8 cellular contexts compared by ENCODE assay signal in the genomic region with DNA sequence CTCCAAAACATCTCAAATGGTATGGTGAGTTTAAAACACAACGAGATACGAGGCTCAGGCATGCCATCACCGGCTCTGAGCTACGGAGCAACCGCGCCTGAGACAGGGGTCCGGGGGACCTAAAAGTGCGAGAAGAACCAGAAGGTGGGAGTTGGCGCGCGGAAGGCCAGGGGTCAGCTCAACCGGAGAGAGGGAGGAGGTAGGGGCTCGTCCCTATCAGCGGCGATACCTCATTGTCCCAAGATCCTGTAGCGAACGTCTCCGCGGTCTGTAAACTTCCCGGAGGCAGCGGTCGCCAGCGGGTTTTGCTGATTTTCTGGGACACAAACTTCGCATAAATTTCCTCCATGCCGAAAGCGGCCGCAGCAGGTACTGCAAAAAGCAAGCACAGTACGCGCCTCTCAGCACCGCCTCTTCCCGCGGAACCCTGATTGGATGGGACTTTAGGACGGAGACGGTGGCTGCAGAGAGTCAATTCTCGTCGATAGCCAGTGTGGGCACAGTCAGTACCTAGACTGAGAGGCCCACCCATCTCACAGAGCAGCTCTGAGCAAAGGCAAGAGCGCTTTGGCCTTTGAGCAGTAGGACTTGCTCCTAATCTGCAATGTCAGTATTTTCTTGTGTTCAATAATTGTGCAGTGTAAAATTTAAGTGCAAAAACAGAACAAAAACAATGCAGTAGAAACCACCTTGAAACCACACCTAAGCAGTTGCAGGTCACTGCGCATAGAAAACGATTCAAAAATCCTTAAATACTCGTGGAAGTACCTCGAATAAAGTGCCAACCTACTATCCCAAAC. TPM values are rescaled to one million over a fixed set of nuclear protein-coding genes. Genes with fewer than 3 reads are reported as not detected.
A peak's percentile ranks its signal among the peaks of the same experiment; 100 is the strongest.
DNase-seq lines count a peak whose midpoint lies in the region; ATAC-seq, FAIRE-seq and TF ChIP-seq lines count a peak whose summit lies in the region.

A gene with protein sequence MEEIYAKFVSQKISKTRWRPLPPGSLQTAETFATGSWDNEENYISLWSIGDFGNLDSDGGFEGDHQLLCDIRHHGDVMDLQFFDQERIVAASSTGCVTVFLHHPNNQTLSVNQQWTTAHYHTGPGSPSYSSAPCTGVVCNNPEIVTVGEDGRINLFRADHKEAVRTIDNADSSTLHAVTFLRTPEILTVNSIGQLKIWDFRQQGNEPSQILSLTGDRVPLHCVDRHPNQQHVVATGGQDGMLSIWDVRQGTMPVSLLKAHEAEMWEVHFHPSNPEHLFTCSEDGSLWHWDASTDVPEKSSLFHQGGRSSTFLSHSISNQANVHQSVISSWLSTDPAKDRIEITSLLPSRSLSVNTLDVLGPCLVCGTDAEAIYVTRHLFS (minus strand): TSS at position 383 of the 800 bp plus-strand sequence. CDS start 34 bp downstream, at position 349.

- H3K27me3 Mint-ChIP-seq in T-helper 1 cell treated with Interleukin-12 subunit alpha and Interleukin-12 subunit beta and Interleukin-4 antibody, amounts not matched to agents 30 μg/mL and 1 μg/mL, for 36 hours (ENCODE audit: low read depth): no peaks in the 10 kb centered on the region

- H3K4me1 ChIP-seq in right cardiac atrium (ENCODE audit: control insufficient read depth, insufficient read depth, low read length) (no peaks in the 10 kb centered on the region), rectal smooth muscle tissue (ENCODE audit: control insufficient read depth, insufficient read depth, low read length) (peaks cover 4% of the 10 kb centered on the region), aorta (ENCODE audit: control insufficient read depth in 1 of 2, insufficient read depth in 2 of 2, low read length in 2 of 2) (no peaks in the 10 kb centered on the region)

- H3K27me3 ChIP-seq in right cardiac atrium (ENCODE audit: control insufficient read depth, insufficient read depth) (no peaks in the 10 kb centered on the region), rectal smooth muscle tissue (ENCODE audit: control insufficient read depth, insufficient read depth, low read length) (no peaks in the 10 kb centered on the region), aorta (ENCODE audit: control insufficient read depth in 1 of 2, insufficient read depth in 2 of 2, low read length in 1 of 2) (no peaks in the 10 kb centered on the region)

- H3K9me3 ChIP-seq in right cardiac atrium (ENCODE audit: control insufficient read depth, low read length) (no peaks in the 10 kb centered on the region), aorta (ENCODE audit: control insufficient read depth, low read length) (no peaks in the 10 kb centered on the region)

- H3K4me3 Mint-ChIP-seq in T-helper 1 cell treated with Interleukin-12 subunit alpha and Interleukin-12 subunit beta and Interleukin-4 antibody, amounts not matched to agents 30 μg/mL and 1 μg/mL, for 36 hours: peak within 1 kb of the TSS; percentile 99

- FAIRE-seq in GM12892 (lab: Jason Lieb, UNC): peak; percentile 92

- ATAC-seq in HG02840 (IDR thresholded peaks at IDR 0.05; ENCODE audit: low FRiP score, unreplicated experiment) (peak; percentile 47), right cardiac atrium (peak; percentile 80 to 82), aorta (ENCODE audit: low FRiP score) (peak; percentile 92)

- peak within 1 kb of the TSS; percentile 83 for H3K9ac ChIP-seq in rectal smooth muscle tissue (ENCODE audit: low read length)

- H3K4me1 Mint-ChIP-seq in T-helper 1 cell treated with Interleukin-12 subunit alpha and Interleukin-12 subunit beta and Interleukin-4 antibody, amounts not matched to agents 30 μg/mL and 1 μg/mL, for 36 hours (ENCODE audit: low read depth): peaks cover 26% of the 10 kb centered on the region

- intact Hi-C loops in right cardiac atrium (cut with DNase I): no loop called here
- intact Hi-C loops in aorta (cut with DNase I): loop anchor here in 1 of 2 donors (10.0 kb wide), 1 partner anchor 118 kb away; a partner anchor contains a TSS

- H3K9me3 Mint-ChIP-seq in T-helper 1 cell treated with Interleukin-12 subunit alpha and Interleukin-12 subunit beta and Interleukin-4 antibody, amounts not matched to agents 30 μg/mL and 1 μg/mL, for 36 hours: no peaks in the 10 kb centered on the region

- H3K36me3 Mint-ChIP-seq in T-helper 1 cell treated with Interleukin-12 subunit alpha and Interleukin-12 subunit beta and Interleukin-4 antibody, amounts not matched to agents 30 μg/mL and 1 μg/mL, for 36 hours (ENCODE audit: low read depth): peaks cover 11% of the 10 kb centered on the region

- peak; percentile 68; the same call in 1 of the 2 replicates for TF ChIP-seq POLR2A in GM12892 (IDR thresholded peaks at IDR 0.05; ENCODE audit: low read depth, low read length)

- 5% methylated on average over 41 of the region's 41 CpGs for whole genome bisulfite sequencing in right cardiac atrium
- WGBS in aorta, 2 donors: 5 to 6% methylated on average over 41 of the region's 41 CpGs

- H3K4me3 ChIP-seq in right cardiac atrium (ENCODE audit: low read length) (peak within 1 kb of the TSS; percentile 82), rectal smooth muscle tissue (ENCODE audit: low read length) (peak within 1 kb of the TSS; percentile 88), aorta (ENCODE audit: low read length in 2 of 2) (peak within 1 kb of the TSS; percentile 50 to 70)

- DNase-seq in GM12892 (ENCODE audit: insufficient read length) (peak; percentile 67), NCI-H146 (lab: John Stamatoyannopoulos, UW) (peak; percentile 98), right cardiac atrium (peak; percentile 96 to 99 (median 96)), aorta (peak; percentile 97 to 98)

- H3K27ac ChIP-seq in angular gyrus (ENCODE audit: low read depth, low read length) (peak within 1 kb of the TSS; percentile 92), right cardiac atrium (ENCODE audit: low read length) (peak within 1 kb of the TSS; percentile 71), rectal smooth muscle tissue (ENCODE audit: low read depth, low read length) (peak within 1 kb of the TSS; percentile 70), aorta (ENCODE audit: low read depth in 1 of 2, low read length in 2 of 2) (peak within 1 kb of the TSS in 1 of 2 donors; percentile 52)

- peaks cover 12% of the 10 kb centered on the region for H3K36me3 ChIP-seq in rectal smooth muscle tissue (ENCODE audit: control insufficient read depth, insufficient read depth, low read length)
- peaks cover 0 to 1% of the 10 kb centered on the region in 2 donors for H3K36me3 ChIP-seq in aorta (ENCODE audit: control insufficient read depth in 1 of 2, insufficient read depth in 2 of 2, low read length in 1 of 2)

- peak within 1 kb of the TSS; percentile 94 for H3K27ac Mint-ChIP-seq in T-helper 1 cell treated with Interleukin-12 subunit alpha and Interleukin-12 subunit beta and Interleukin-4 antibody, amounts not matched to agents 30 μg/mL and 1 μg/mL, for 36 hours

RNA-seq across cellular contexts. Expression of the gene that starts here (rescaled TPM):
- polyA plus RNA-seq in GM12892 (2012; ENCODE audit: missing spikeins): 24.8 TPM
- total RNA-seq in right cardiac atrium (10 to 100 TPM; 22.5 to 24.9 (median 23.6) TPM), aorta (10 to 100 TPM; 28.6 to 32.1 TPM)
- polyA plus RNA-seq in right cardiac atrium (11.8 TPM), aorta (10 to 100 TPM in 1 of 2 donors, 1 to 10 TPM in 1; 3.6 to 10.6 TPM)
